In genomic region chr3:128339491-128340012, GRCh38 we compare ENCODE assay signal across 20 cellular contexts.
DNase-seq lines count a peak whose midpoint lies in the region; TF ChIP-seq lines count a peak whose summit lies in the region.
"Had no signal": no experiment of that assay in that cellular context is flagged by ENCODE, and none has a peak within 500 bp of the region (broad histone marks: within the 10 kb centered on the region; RNA-seq: fewer than 3 reads in every experiment).

No MANE protein-coding gene starts in this region.

- in situ Hi-C loops in mammary epithelial cell (cut with MboI; ENCODE audit: low sequenced_read_pairs in 2 of 2), result no loop called here

- no peaks in the 10 kb centered on the region for H4K20me1 ChIP-seq in mammary epithelial cell (ENCODE audit: insufficient read depth, low read length)

- no peak overlapping the region for H3K4me3 ChIP-seq in fibroblast of villous mesenchyme (ENCODE audit: low read depth, low read length)
- no peak overlapping the region for H3K4me3 ChIP-seq in mammary epithelial cell (replicated peaks in 1 of 3; ENCODE audit: insufficient read depth in 1 of 3, low read depth in 2 of 3, low read length in 3 of 3)
- H3K4me3 ChIP-seq: A549, MG63 had no signal

- H3K27me3 ChIP-seq in mammary epithelial cell (ENCODE audit: insufficient read depth, low read length), result no peaks in the 10 kb centered on the region
- H3K27me3 ChIP-seq: BE2C, MG63 had no signal

- no peaks in the 10 kb centered on the region for H3K9me3 ChIP-seq in mammary epithelial cell (replicated peaks; ENCODE audit: insufficient read depth, low read length)
- H3K9me3 ChIP-seq: A549, BE2C, MG63 had no signal

- BruUV-seq in mammary epithelial cell (replicated peaks; lab: Mats Ljungman, UMichigan), result no TSS peak

- peak; percentile 9 for DNase-seq in OCI-M1 (lab: John Stamatoyannopoulos, UW)
- peak; percentile 13 for DNase-seq in fibroblast of villous mesenchyme (ENCODE audit: low read depth)
- DNase-seq in posterior vena cava (ENCODE audit: low spot score), result peak; percentile 29
- no peak for DNase-seq in putamen (ENCODE audit: low spot score)
- DNase-seq in mammary epithelial cell, result no peak
- DNase-seq in NCI-H2029 treated with DMSO at 0.1 percent for 48 hours (lab: John Stamatoyannopoulos, UW), result no peak
- no peak for DNase-seq in NCI-H2107 treated with DMSO at 0.1 percent for 48 hours (lab: John Stamatoyannopoulos, UW; ENCODE audit: unreplicated experiment)
- DNase-seq: BE2C; CD4-positive, alpha-beta T cell; COR-L47; DMS 273 treated with DMSO at 0.1 percent for 48 hours; MG63; NCI-H1092; NCI-H1436; NCI-H2171; NCI-H345; NCI-H524 treated with DMSO at 0.1 percent for 48 hours; PC-3 had no signal

- no peaks in the 10 kb centered on the region for H3K79me2 ChIP-seq in mammary epithelial cell (ENCODE audit: insufficient read depth, low read length)

- dilution Hi-C loops in mammary epithelial cell (cut with HindIII; ENCODE audit: low sequenced_read_pairs), result no loop called here

- H3K9ac ChIP-seq in mammary epithelial cell (ENCODE audit: insufficient read depth, low read length), result no peak overlapping the region

- H2AFZ ChIP-seq in mammary epithelial cell (ENCODE audit: low read depth, low read length), result no peak overlapping the region

- no peak overlapping the region for H3K4me2 ChIP-seq in mammary epithelial cell (ENCODE audit: insufficient read depth, low read depth, low read length)
- H3K4me2 ChIP-seq: A549 had no signal

- H3K27ac ChIP-seq in C4-2B, result peak overlapping the region; percentile 87
- no peak overlapping the region for H3K27ac ChIP-seq in mammary epithelial cell (ENCODE audit: insufficient read depth, low read depth, low read length)
- H3K27ac ChIP-seq: A549 had no signal

- H3K4me1 ChIP-seq in mammary epithelial cell (ENCODE audit: insufficient read depth, low read length), result peaks cover 39% of the 10 kb centered on the region

- intact Hi-C loops in posterior vena cava (cut with DNase I) (no loop called here), mammary epithelial cell (cut with micrococcal nuclease) (no loop called here)

- CTCF ChIA-PET in mammary epithelial cell (lab: Charles Lee; ENCODE audit: low non-redundant PET), result no interaction called here

- H3K36me3 ChIP-seq in mammary epithelial cell (ENCODE audit: insufficient read depth, low read length), result no peaks in the 10 kb centered on the region
- H3K36me3 ChIP-seq: MG63 had no signal

- no peak for TF ChIP-seq CTCF in C4-2B (conservative IDR thresholded peaks at IDR 0.05)
- TF ChIP-seq CTCF in fibroblast of villous mesenchyme (IDR thresholded peaks at IDR 0.05; ENCODE audit: insufficient read depth, low read depth, low read length), result no peak
- no peak for TF ChIP-seq CTCF in mammary epithelial cell (conservative IDR thresholded peaks at IDR 0.05 in 1 of 2, IDR thresholded peaks at IDR 0.05 in 1 of 2; ENCODE audit: extremely low read depth in 1 of 2, insufficient read depth in 1 of 2, low read depth in 1 of 2, low read length in 2 of 2)

- 82% methylated on average over 6 of the region's 7 CpGs for WGBS in mammary epithelial cell (ENCODE audit: low coverage, missing lambda C conversion rate)

Comparison
In these comparisons a context has a peak if more than half of its experiments do, and no peak if none do; other contexts are left out.
1. DNase-seq: peak in OCI-M1 (single experiment), fibroblast of villous mesenchyme (single experiment) and posterior vena cava (single experiment); none in putamen (single experiment), mammary epithelial cell (single experiment), NCI-H2029 treated with DMSO at 0.1 percent for 48 hours (single experiment) and NCI-H2107 treated with DMSO at 0.1 percent for 48 hours (single experiment).